Comparison of ENCODE assay signal across 2 cellular contexts in genomic region chr7:130157700-130158099, GRCh38.
TF ChIP-seq lines count a peak whose summit lies in the region.

No MANE protein-coding gene starts in this region.

TF ChIP-seq in HEK293, 187 proteins besides CTCF, POLR2A, EP300 and RAD21 (continued from another document):
- no peak for TF ChIP-seq ZNF610 (tag by site-specific recombination; IDR thresholded peaks at IDR 0.05; ENCODE audit: borderline replicate concordance)

TF ChIP-seq in K562, 482 proteins besides CTCF, POLR2A, EP300 and RAD21 (continued from another document):
- no peak for TF ChIP-seq ZBTB26 (CRISPR knock-in tag; IDR thresholded peaks at IDR 0.05)
- TF ChIP-seq ZBTB33 (CRISPR knock-in tag; IDR thresholded peaks at IDR 0.05), result peak; percentile 80
- TF ChIP-seq MAFK (IDR thresholded peaks at IDR 0.05; ENCODE audit: low read length), result no peak
- TF ChIP-seq POLR2G (IDR thresholded peaks at IDR 0.05; ENCODE audit: low read depth, low read length), result 0 out of 2 replicates have a peak, but pooled peaks have one; percentile 7
- TF ChIP-seq TFE3 (CRISPR knock-in tag; IDR thresholded peaks at IDR 0.05), result no peak
- TF ChIP-seq E2F6 (IDR thresholded peaks at IDR 0.05; ENCODE audit: borderline replicate concordance in 1 of 2, extremely low read depth in 1 of 2, insufficient read depth in 1 of 2, insufficient read length in 1 of 2, low read depth in 1 of 2, low read length in 1 of 2, poor library complexity in 1 of 2, severe bottlenecking in 1 of 2), result peak; percentile 46 to 49
- no peak for TF ChIP-seq RERE (CRISPR knock-in tag; IDR thresholded peaks at IDR 0.05; ENCODE audit: borderline replicate concordance)
- TF ChIP-seq ZNF717 (CRISPR knock-in tag; IDR thresholded peaks at IDR 0.05), result no peak
- TF ChIP-seq MGA (IDR thresholded peaks at IDR 0.05), result peak; percentile 66
- no peak for TF ChIP-seq FOSL1 (tag; conservative IDR thresholded peaks at IDR 0.05)
- peak; percentile 77 for TF ChIP-seq L3MBTL2 (IDR thresholded peaks at IDR 0.05)
